ENCODE assay signal across 1 cellular context in genomic region chr2:119305497-119306195, GRCh38.
TF ChIP-seq lines count a peak whose summit lies in the region.

No MANE protein-coding gene starts in this region.

TF ChIP-seq in SK-N-SH, 30 proteins besides CTCF, POLR2A, EP300 and RAD21 (continued from another document):
- no peak for TF ChIP-seq USF2 (IDR thresholded peaks at IDR 0.05; ENCODE audit: borderline replicate concordance, low read depth, low read length)
- no peak for TF ChIP-seq YY1 (IDR thresholded peaks at IDR 0.05; ENCODE audit: low read depth)
- TF ChIP-seq REST (IDR thresholded peaks at IDR 0.05; ENCODE audit: low read depth, low read length), result no peak
